Comparison of ENCODE assay signal across 29 cellular contexts in genomic region chr16:47983999-47984580, GRCh38.
"Had no signal": no experiment of that assay in that cellular context is flagged by ENCODE, and none has a peak within 500 bp of the region (broad histone marks: within the 10 kb centered on the region; RNA-seq: fewer than 3 reads in every experiment).

No MANE protein-coding gene starts in this region.

- DNase-seq: activated CD4-positive, alpha-beta memory T cell treated with anti-CD3 and anti-CD28 coated beads for 36 hours; activated CD4-positive, alpha-beta T cell treated with anti-CD3 and anti-CD28 coated beads, Interleukin-2, amount 10 ng/mL, durations not matched to agents 24 days and 14 days; activated CD4-positive, CD25-positive, alpha-beta regulatory T cell treated with anti-CD3 and anti-CD28 coated beads, Interleukin-2, amount 50 U/mL, for 72 hours; activated CD8-positive, alpha-beta memory T cell treated with anti-CD3 and anti-CD28 coated beads, Interleukin-2, amount 50 U/mL, for 48 hours; activated gamma-delta T cell treated with Interleukin-2 at 50 U/mL for 16 hours; activated naive CD4-positive, alpha-beta T cell treated with anti-CD3 and anti-CD28 coated beads, Interleukin-2, amount 50 U/mL, for 16 hours; activated T-cell treated with anti-CD3 and anti-CD28 coated beads, Interleukin-2, amount 50 U/mL, for 24 hours; cerebellar nuclear complex; colonic mucosa; effector CD8-positive, alpha-beta T cell; hypothalamus; immature natural killer cell; kidney; left colon; mammary epithelial cell; stimulated activated CD4-positive, alpha-beta T cell treated with anti-CD3 and anti-CD28 coated beads, Interleukin-1b, Interleukin-23, amount 100 ng/mL, for 48 hours; stimulated activated CD4-positive, alpha-beta T cell treated with anti-CD3 and anti-CD28 coated beads, Interleukin-4, amount 100 ng/mL, for 4 hours; stimulated activated CD8-positive, alpha-beta memory T cell treated with anti-CD3 and anti-CD28 coated beads, Interleukin-4, amount 100 ng/mL, for 48 hours; stomach; T-helper 9 cell; thyroid gland; upper lobe of left lung; WERI-Rb-1 had no signal

- ATAC-seq: gastroesophageal sphincter; left colon; stimulated activated memory B cell treated with anti-CD40 and anti-IgM and Interleukin-4, amounts not matched to agents 10 μg/mL and 1 μg/mL and 100 μg/mL, for 72 hours had no signal

- H3K4me3 ChIP-seq: cardiac muscle cell, colonic mucosa, gastroesophageal sphincter, right atrium auricular region, smooth muscle cell, stomach, thyroid gland, upper lobe of left lung, vagina had no signal
